In genomic region chr1:94302960-94303359, GRCh38 we compare ENCODE assay signal across 19 cellular contexts.
DNase-seq lines count a peak whose midpoint lies in the region; ATAC-seq and TF ChIP-seq lines count a peak whose summit lies in the region.
"Had no signal": no experiment of that assay in that cellular context is flagged by ENCODE, and none has a peak within 500 bp of the region (broad histone marks: within the 10 kb centered on the region; RNA-seq: fewer than 3 reads in every experiment).

No MANE protein-coding gene starts in this region.

- H3K27me3 ChIP-seq in neutrophil, result no peaks in the 10 kb centered on the region
- H3K27me3 ChIP-seq in gastroesophageal sphincter, result no peaks in the 10 kb centered on the region

- no peak overlapping the region for H3K4me3 Mint-ChIP-seq in dendritic cell treated with granulocyte-macrophage colony-stimulating factor and Interleukin-4, amounts not matched to agents 40 ng/mL and 50 ng/mL, for 4 days
- H3K4me3 Mint-ChIP-seq: CD4-positive, alpha-beta T cell had no signal

- peak overlapping the region; percentile 48 for H3K27ac Mint-ChIP-seq in dendritic cell treated with granulocyte-macrophage colony-stimulating factor and Interleukin-4, amounts not matched to agents 40 ng/mL and 50 ng/mL, for 4 days
- H3K27ac Mint-ChIP-seq: CD4-positive, alpha-beta T cell had no signal

- peaks cover 37% of the 10 kb centered on the region for H3K4me1 Mint-ChIP-seq in dendritic cell treated with granulocyte-macrophage colony-stimulating factor and Interleukin-4, amounts not matched to agents 40 ng/mL and 50 ng/mL, for 4 days (ENCODE audit: low read depth)

- H3K36me3 Mint-ChIP-seq in dendritic cell treated with granulocyte-macrophage colony-stimulating factor and Interleukin-4, amounts not matched to agents 40 ng/mL and 50 ng/mL, for 4 days (ENCODE audit: low read depth), result no peaks in the 10 kb centered on the region

- H3K27me3 Mint-ChIP-seq in dendritic cell treated with granulocyte-macrophage colony-stimulating factor and Interleukin-4, amounts not matched to agents 40 ng/mL and 50 ng/mL, for 4 days, result peaks cover 4% of the 10 kb centered on the region

- H3K4me3 ChIP-seq in neutrophil (ENCODE audit: low read depth in 1 of 2, low read length in 1 of 2) (peak overlapping the region in 1 of 2 experiments; percentile 5), gastroesophageal sphincter (no peak overlapping the region)
- H3K4me3 ChIP-seq: SK-N-MC had no signal

- no peaks in the 10 kb centered on the region for H3K36me3 ChIP-seq in neutrophil
- no peaks in the 10 kb centered on the region for H3K36me3 ChIP-seq in gastroesophageal sphincter

- H3K9me3 ChIP-seq in neutrophil, result no peaks in the 10 kb centered on the region
- H3K9me3 ChIP-seq in gastroesophageal sphincter, result no peaks in the 10 kb centered on the region

- intact Hi-C loops in dendritic cell treated with granulocyte-macrophage colony-stimulating factor and Interleukin-4, amounts not matched to agents 40 ng/mL and 50 ng/mL, for 4 days (cut with micrococcal nuclease), result no loop called here

- ATAC-seq in gastroesophageal sphincter (no peak), GM18858 (IDR thresholded peaks at IDR 0.05; ENCODE audit: unreplicated experiment) (no peak)

- TF ChIP-seq CTCF in neutrophil (IDR thresholded peaks at IDR 0.05), result no peak
- no peak for TF ChIP-seq CTCF in gastroesophageal sphincter (IDR thresholded peaks at IDR 0.05)

- H3K9me3 Mint-ChIP-seq in dendritic cell treated with granulocyte-macrophage colony-stimulating factor and Interleukin-4, amounts not matched to agents 40 ng/mL and 50 ng/mL, for 4 days, result peaks cover 5% of the 10 kb centered on the region
- H3K9me3 Mint-ChIP-seq: CD4-positive, alpha-beta T cell had no signal

- in situ Hi-C loops in KBM-7 (cut with MboI; ENCODE audit: low pct_unique_long_range_greater_than_20kb, low sequenced_read_pairs), result no loop called here

- no peak for TF ChIP-seq EP300 in gastroesophageal sphincter (IDR thresholded peaks at IDR 0.05)

- H3K27ac ChIP-seq in neutrophil (peak overlapping the region; percentile 79), gastroesophageal sphincter (no peak overlapping the region)
- H3K27ac ChIP-seq: SK-N-MC had no signal

- TF ChIP-seq POLR2A in gastroesophageal sphincter (IDR thresholded peaks at IDR 0.05), result no peak

- DNase-seq in KBM-7 (peak; percentile 15), SKM-1 (lab: John Stamatoyannopoulos, UW; ENCODE audit: unreplicated experiment) (peak; percentile 64), SHP77 treated with DMSO at 0.1 percent for 48 hours (lab: John Stamatoyannopoulos, UW) (no peak)
- no peak for DNase-seq in stimulated activated CD4-positive, alpha-beta T cell treated with anti-CD3 and anti-CD28 coated beads, Interleukin-2, amount 100 ng/mL, for 48 hours
- DNase-seq: ACHN; Calu3; CD4-positive, alpha-beta T cell; DMS53; H7; IMR-90; NCI-H1105 treated with DMSO at 0.1 percent for 48 hours; NCI-H187; NCI-H446; NCI-H748 treated with DMSO at 0.1 percent for 48 hours had no signal

- 33 to 50% methylated on average over 1 of the region's 1 CpG for WGBS in gastroesophageal sphincter (ENCODE audit: low coverage in 1 of 2), 2 donors

- H3K4me1 ChIP-seq in neutrophil (ENCODE audit: control insufficient read depth in 1 of 2, insufficient read depth in 1 of 2, low read depth in 1 of 2, low read length in 1 of 2) (peaks cover 54 to 59% of the 10 kb centered on the region in 2 experiments), gastroesophageal sphincter (peaks cover 0 to 28% (median 11%) of the 10 kb centered on the region in 3 donors)

Comparison
In these comparisons a context has a peak if more than half of its experiments do, and no peak if none do; other contexts are left out.
1. DNase-seq: peak in KBM-7 (single experiment) and SKM-1 (single experiment); none in stimulated activated CD4-positive, alpha-beta T cell treated with anti-CD3 and anti-CD28 coated beads, Interleukin-2, amount 100 ng/mL, for 48 hours (0 of 2) and SHP77 treated with DMSO at 0.1 percent for 48 hours (single experiment).